In the genomic region with DNA sequence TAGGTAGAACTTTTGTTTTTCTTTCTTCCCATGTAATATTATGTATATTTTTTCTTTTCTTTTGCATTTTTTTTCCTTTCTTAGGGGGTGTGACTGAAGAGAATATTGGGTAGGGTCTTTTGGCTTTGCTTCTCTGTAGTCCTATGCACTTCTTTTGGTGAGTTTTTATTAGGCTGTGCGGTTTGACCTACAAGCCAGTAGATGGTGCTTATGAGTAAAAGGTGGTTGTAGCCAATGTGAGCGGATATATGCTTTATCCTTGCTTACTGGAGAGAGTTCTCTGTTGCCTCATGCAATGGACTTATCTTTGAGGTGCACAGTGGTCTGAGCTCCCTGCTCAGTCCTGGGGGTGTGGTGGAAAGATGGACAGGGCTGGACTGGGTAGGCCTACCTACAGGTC, we compare ENCODE assay signal across 11 cellular contexts. TPM values are rescaled to one million over a fixed set of nuclear protein-coding genes. Genes with fewer than 3 reads are reported as not detected.
DNase-seq lines count a peak whose midpoint lies in the region; ATAC-seq and TF ChIP-seq lines count a peak whose summit lies in the region.
"Had no signal": no experiment of that assay in that cellular context is flagged by ENCODE, and none has a peak within 500 bp of the region (broad histone marks: within the 10 kb centered on the region; RNA-seq: fewer than 3 reads in every experiment).

No MANE protein-coding gene starts in this region.

- no peaks in the 10 kb centered on the region for H3K27me3 ChIP-seq in mesendoderm (ENCODE audit: insufficient read depth, low read length, poor library complexity)

- TF ChIP-seq CTCF in GM12873 (IDR thresholded peaks at IDR 0.05; ENCODE audit: insufficient read depth, low read depth, low read length, missing control alignments) (peak; percentile 49), astrocyte of the spinal cord (IDR thresholded peaks at IDR 0.05; ENCODE audit: low read depth, low read length) (peak; percentile 13)

- no peaks in the 10 kb centered on the region for H3K4me1 ChIP-seq in mesendoderm (ENCODE audit: control insufficient read depth, low read depth, low read length)
- H3K4me1 ChIP-seq: parathyroid adenoma had no signal

- no peaks in the 10 kb centered on the region for H3K79me2 ChIP-seq in mesendoderm (ENCODE audit: control insufficient read depth, insufficient read depth, low read length)
- H3K79me2 ChIP-seq: parathyroid adenoma had no signal

- no peak overlapping the region for H3K4me3 ChIP-seq in astrocyte of the spinal cord (ENCODE audit: low read depth, low read length)
- H3K4me3 ChIP-seq in mesendoderm (ENCODE audit: low read length) = no peak overlapping the region

- no peaks in the 10 kb centered on the region for H3K36me3 ChIP-seq in mesendoderm (ENCODE audit: control insufficient read depth, insufficient read depth, low read length)

- H4K5ac ChIP-seq in mesendoderm (ENCODE audit: low read length) = no peak overlapping the region

- H3K9ac ChIP-seq in mesendoderm (ENCODE audit: low read length) = no peak overlapping the region
- H3K9ac ChIP-seq: parathyroid adenoma had no signal

- no peak overlapping the region for H4K8ac ChIP-seq in mesendoderm (ENCODE audit: low read depth, low read length)

- peak; percentile 63 for ATAC-seq in HG03520 (IDR thresholded peaks at IDR 0.05; ENCODE audit: unreplicated experiment)
- ATAC-seq in GM21367 (IDR thresholded peaks at IDR 0.05; ENCODE audit: unreplicated experiment) = no peak
- ATAC-seq in naive thymus-derived CD8-positive, alpha-beta T cell = no peak
- ATAC-seq: activated CD8-positive, alpha-beta T cell treated with anti-CD3 and anti-CD28 coated beads for 36 hours had no signal

- DNase-seq in astrocyte of the spinal cord (ENCODE audit: low read depth, low spot score) = no peak
- DNase-seq in mesendoderm = peak; percentile 57
- DNase-seq in activated CD8-positive, alpha-beta memory T cell treated with anti-CD3 and anti-CD28 coated beads, Interleukin-2, amount 50 U/mL, for 48 hours = no peak
- DNase-seq in stimulated activated CD4-positive, alpha-beta T cell treated with anti-CD3 and anti-CD28 coated beads, Interleukin-4, amount 100 ng/mL, for 4 hours = no peak
- no peak for DNase-seq in naive thymus-derived CD8-positive, alpha-beta T cell
- DNase-seq: activated CD8-positive, alpha-beta T cell treated with anti-CD3 and anti-CD28 coated beads for 36 hours; kidney glomerular epithelial cell had no signal

- peaks cover 0 to 2% (median 0%) of the 10 kb centered on the region in 5 donors for H3K27me3 Mint-ChIP-seq in naive thymus-derived CD8-positive, alpha-beta T cell
- H3K27me3 Mint-ChIP-seq: activated CD8-positive, alpha-beta T cell treated with anti-CD3 and anti-CD28 coated beads for 36 hours had no signal

- H3K4me1 Mint-ChIP-seq in naive thymus-derived CD8-positive, alpha-beta T cell = peaks cover 14 to 32% (median 24%) of the 10 kb centered on the region in 4 donors

- no peak overlapping the region for H2BK5ac ChIP-seq in mesendoderm (ENCODE audit: low read length)

- H2BK120ac ChIP-seq in mesendoderm (ENCODE audit: low read depth, low read length) = no peak overlapping the region

- peaks cover 0 to 7% (median 6%) of the 10 kb centered on the region in 3 donors for H3K36me3 Mint-ChIP-seq in naive thymus-derived CD8-positive, alpha-beta T cell

- H3K56ac ChIP-seq in mesendoderm (ENCODE audit: low read length) = no peak overlapping the region

- H3K27ac ChIP-seq in mesendoderm (ENCODE audit: low read depth, low read length) = no peak overlapping the region
- H3K27ac ChIP-seq: parathyroid adenoma had no signal

- no peaks in the 10 kb centered on the region for H3K79me1 ChIP-seq in mesendoderm (ENCODE audit: low read length)

- no peak overlapping the region for H3K18ac ChIP-seq in mesendoderm (ENCODE audit: low read length)

- H2AK5ac ChIP-seq in mesendoderm (ENCODE audit: low read length) = no peak overlapping the region

- no peak overlapping the region for H3K4me3 Mint-ChIP-seq in naive thymus-derived CD8-positive, alpha-beta T cell
- H3K4me3 Mint-ChIP-seq: activated CD8-positive, alpha-beta T cell treated with anti-CD3 and anti-CD28 coated beads for 36 hours had no signal

- in situ Hi-C loops in astrocyte of the spinal cord (cut with HindIII; ENCODE audit: low sequenced_read_pairs) = no loop called here

- no peak overlapping the region for H2BK15ac ChIP-seq in mesendoderm (replicated peaks; ENCODE audit: low read depth)

- peaks cover 0 to 12% (median 0%) of the 10 kb centered on the region in 9 donors for H3K9me3 Mint-ChIP-seq in naive thymus-derived CD8-positive, alpha-beta T cell
- H3K9me3 Mint-ChIP-seq: activated CD8-positive, alpha-beta T cell treated with anti-CD3 and anti-CD28 coated beads for 36 hours had no signal

- no peak overlapping the region for H3K4ac ChIP-seq in mesendoderm (ENCODE audit: low read depth, low read length)

- WGBS in mesendoderm (ENCODE audit: extremely low coverage, insufficient coverage, low lambda C conversion rate) = no CpG with 5 or more reads among the region's 2 CpGs

- H3K23ac ChIP-seq in mesendoderm (ENCODE audit: low read length) = no peak overlapping the region

- H3K27ac Mint-ChIP-seq in naive thymus-derived CD8-positive, alpha-beta T cell = no peak overlapping the region
- H3K27ac Mint-ChIP-seq: activated CD8-positive, alpha-beta T cell treated with anti-CD3 and anti-CD28 coated beads for 36 hours had no signal

- POLR2A ChIA-PET in naive thymus-derived CD8-positive, alpha-beta T cell (lab: Charles Lee) = no interaction called here

- H3K4me2 ChIP-seq in mesendoderm (ENCODE audit: low read length) = no peak overlapping the region

RNA-seq across cellular contexts. Expression of a gene that starts 52.7 kb away (rescaled TPM):
- 11.1 TPM for polyA plus RNA-seq in mesendoderm (2013, experiment 1 of 2)
- 11.8 TPM for polyA plus RNA-seq in mesendoderm (2013, experiment 2 of 2)
- 1 to 10 TPM; 2.5 to 2.9 TPM for total RNA-seq in naive thymus-derived CD8-positive, alpha-beta T cell
- 1 to 10 TPM; 3.3 to 5.5 (median 4.5) TPM for polyA plus RNA-seq in naive thymus-derived CD8-positive, alpha-beta T cell
